15 cellular contexts compared by ENCODE assay signal in genomic region chr17:78557598-78558039, GRCh38. TPM values are rescaled to one million over a fixed set of nuclear protein-coding genes. Genes with fewer than 3 reads are reported as not detected.
A peak's percentile ranks its signal among the peaks of the same experiment; 100 is the strongest.
DNase-seq lines count a peak whose midpoint lies in the region; ATAC-seq, FAIRE-seq and TF ChIP-seq lines count a peak whose summit lies in the region.
"Had no signal": no experiment of that assay in that cellular context is flagged by ENCODE, and none has a peak within 500 bp of the region (broad histone marks: within the 10 kb centered on the region; RNA-seq: fewer than 3 reads in every experiment).

No MANE protein-coding gene starts in this region.

- TF ChIP-seq RAD21 in GM12878 (IDR thresholded peaks at IDR 0.05; ENCODE audit: insufficient read depth, low read depth, low read length): no peak

- no peak for TF ChIP-seq POLR2A in GM12878 (IDR thresholded peaks at IDR 0.05; ENCODE audit: low read depth, low read length)

- FAIRE-seq in GM12878 (lab: Jason Lieb, UNC): no peak

- RAD21 ChIA-PET in GM12878 (lab: Charles Lee; ENCODE audit: unreplicated experiment): no interaction called here

- POLR2A ChIA-PET in GM12878 (lab: Charles Lee): interaction anchor here (0.6 kb wide), 1 partner anchor 100 kb away, joined by 3 read pairs; no protein-coding TSS in a partner anchor

- in situ Hi-C loops in GM12878 (cut with MboI): no loop called here

- H4K20me1 ChIP-seq in GM12878 (ENCODE audit: control insufficient read depth, insufficient read depth): no peaks in the 10 kb centered on the region

- H3K27ac Mint-ChIP-seq in progenitor cell of endocrine pancreas: no peak overlapping the region
- H3K27ac Mint-ChIP-seq: activated CD8-positive, alpha-beta T cell treated with anti-CD3 and anti-CD28 coated beads for 36 hours; activated naive CD4-positive, alpha-beta T cell treated with anti-CD3 and anti-CD28 coated beads, Interleukin-2, amount 50 U/mL, for 72 hours; stimulated activated naive CD8-positive, alpha-beta T cell treated with anti-CD3 and anti-CD28 coated beads, Interleukin-15, Interleukin-2, amounts not matched to agents 100 ng/mL and 50 ng/mL, for 24 hours; T-helper 1 cell treated with Interleukin-12 subunit alpha and Interleukin-12 subunit beta and Interleukin-4 antibody, amounts not matched to agents 30 μg/mL and 1 μg/mL, for 36 hours had no signal

- intact Hi-C loops in GM12878 (cut with micrococcal nuclease; ENCODE audit: unreplicated experiment): no loop called here

- H2AFZ ChIP-seq in GM12878 (ENCODE audit: control insufficient read depth, low read depth, low read length): no peak overlapping the region

- H3K27ac ChIP-seq in GM12878 (ENCODE audit: control insufficient read depth, insufficient read depth): no peak overlapping the region

- no peaks in the 10 kb centered on the region for H3K4me1 ChIP-seq in GM12878 (ENCODE audit: control insufficient read depth, insufficient read depth, low read length)

- DNase-seq in Daoy (ENCODE audit: low read depth) (peak; percentile 49), NCI-H2171 (lab: John Stamatoyannopoulos, UW) (peak; percentile 56), GM12878 (ENCODE audit: low read depth, low spot score) (no peak), myocyte (ENCODE audit: low read depth) (peak; percentile 76), AML-193 (lab: John Stamatoyannopoulos, UW) (no peak), NCI-H345 treated with DMSO at 0.1 percent for 48 hours (lab: John Stamatoyannopoulos, UW; ENCODE audit: unreplicated experiment) (no peak), progenitor cell of endocrine pancreas (ENCODE audit: low spot score, unreplicated experiment) (no peak)
- DNase-seq: DMS153; effector CD8-positive, alpha-beta T cell had no signal

- no peaks in the 10 kb centered on the region for H3K27me3 Mint-ChIP-seq in progenitor cell of endocrine pancreas
- H3K27me3 Mint-ChIP-seq: activated CD8-positive, alpha-beta T cell treated with anti-CD3 and anti-CD28 coated beads for 36 hours; stimulated activated naive CD8-positive, alpha-beta T cell treated with anti-CD3 and anti-CD28 coated beads, Interleukin-15, Interleukin-2, amounts not matched to agents 100 ng/mL and 50 ng/mL, for 24 hours had no signal

- SMC1A ChIA-PET in GM12878 (lab: Charles Lee; ENCODE audit: uncharacterized antibody, unreplicated experiment): no interaction called here

- TF ChIP-seq EP300 in GM12878 (IDR thresholded peaks at IDR 0.05; ENCODE audit: borderline replicate concordance in 1 of 2, control insufficient read depth in 1 of 2, low read depth in 2 of 2, low read length in 2 of 2): no peak

- TF ChIP-seq CTCF in GM12878 (IDR thresholded peaks at IDR 0.05 in 2 of 3, conservative IDR thresholded peaks at IDR 0.05 in 1 of 3; ENCODE audit: control insufficient read depth in 2 of 3, extremely low read depth in 1 of 3, insufficient read depth in 1 of 3, low read depth in 3 of 3, low read length in 3 of 3) (no peak), progenitor cell of endocrine pancreas (IDR thresholded peaks at IDR 0.05; ENCODE audit: unreplicated experiment) (no peak)

- CTCF ChIA-PET in GM12878 (lab: Yijun Ruan, JAX): no interaction called here

- no peak for ATAC-seq in GM12878
- no peak for ATAC-seq in GM21786 (IDR thresholded peaks at IDR 0.05; ENCODE audit: unreplicated experiment)

- H3K9me3 Mint-ChIP-seq in progenitor cell of endocrine pancreas (ENCODE audit: low read depth): no peaks in the 10 kb centered on the region
- H3K9me3 Mint-ChIP-seq: activated CD8-positive, alpha-beta T cell treated with anti-CD3 and anti-CD28 coated beads for 36 hours; activated naive CD4-positive, alpha-beta T cell treated with anti-CD3 and anti-CD28 coated beads, Interleukin-2, amount 50 U/mL, for 72 hours; stimulated activated naive CD8-positive, alpha-beta T cell treated with anti-CD3 and anti-CD28 coated beads, Interleukin-15, Interleukin-2, amounts not matched to agents 100 ng/mL and 50 ng/mL, for 24 hours; T-helper 1 cell treated with Interleukin-12 subunit alpha and Interleukin-12 subunit beta and Interleukin-4 antibody, amounts not matched to agents 30 μg/mL and 1 μg/mL, for 36 hours had no signal

- no TSS peak for BruUV-seq in GM12878 (replicated peaks; lab: Mats Ljungman, UMichigan)

- no peak overlapping the region for H3K4me2 ChIP-seq in GM12878 (ENCODE audit: control insufficient read depth, insufficient read depth)

- no peaks in the 10 kb centered on the region for H3K36me3 ChIP-seq in GM12878 (ENCODE audit: control insufficient read depth in 2 of 2, insufficient read depth in 2 of 2, low read length in 1 of 2)

- H3K36me3 Mint-ChIP-seq in progenitor cell of endocrine pancreas (ENCODE audit: insufficient read depth): no peaks in the 10 kb centered on the region
- H3K36me3 Mint-ChIP-seq: activated naive CD4-positive, alpha-beta T cell treated with anti-CD3 and anti-CD28 coated beads, Interleukin-2, amount 50 U/mL, for 72 hours had no signal

- H3K27me3 ChIP-seq in GM12878 (replicated peaks in 1 of 2; ENCODE audit: control insufficient read depth in 2 of 2, insufficient read depth in 2 of 2, low read length in 1 of 2): no peaks in the 10 kb centered on the region; a peak in 2 of 4 replicates

- H3K9me3 ChIP-seq in GM12878 (replicated peaks; ENCODE audit: control insufficient read depth, insufficient read depth, low read length): no peaks in the 10 kb centered on the region

- H3K4me3 ChIP-seq in GM12878: no peak overlapping the region

- no peak overlapping the region for H3K9ac ChIP-seq in GM12878 (ENCODE audit: control insufficient read depth, insufficient read depth, low read length)

- H3K79me2 ChIP-seq in GM12878 (ENCODE audit: control insufficient read depth, insufficient read depth, low read length): no peaks in the 10 kb centered on the region

- H3K4me1 Mint-ChIP-seq in progenitor cell of endocrine pancreas (ENCODE audit: low read depth): no peaks in the 10 kb centered on the region

- WGBS in GM12878 (ENCODE audit: insufficient coverage, insufficient replicate concordance, low lambda C conversion rate, missing lambda C conversion rate): 2% methylated on average over 2 of the region's 2 CpGs

- H3K4me3 Mint-ChIP-seq in progenitor cell of endocrine pancreas (ENCODE audit: low read depth): no peak overlapping the region
- H3K4me3 Mint-ChIP-seq: activated CD8-positive, alpha-beta T cell treated with anti-CD3 and anti-CD28 coated beads for 36 hours; stimulated activated naive CD8-positive, alpha-beta T cell treated with anti-CD3 and anti-CD28 coated beads, Interleukin-15, Interleukin-2, amounts not matched to agents 100 ng/mL and 50 ng/mL, for 24 hours; T-helper 1 cell treated with Interleukin-12 subunit alpha and Interleukin-12 subunit beta and Interleukin-4 antibody, amounts not matched to agents 30 μg/mL and 1 μg/mL, for 36 hours had no signal

TF ChIP-seq in GM12878, 131 proteins besides CTCF, POLR2A, EP300 and RAD21:
- TF ChIP-seq ZNF384 (IDR thresholded peaks at IDR 0.05; ENCODE audit: borderline replicate concordance, low read depth, low read length) (peak; percentile 21; the same call in 1 of the 2 replicates), ZBTB33 (IDR thresholded peaks at IDR 0.05) (no peak)

RNA-seq across cellular contexts. Expression of gene DNAH17, which starts 19.6 kb away (rescaled TPM):
- total RNA-seq in Daoy (2014; rRNA removed; shearing (Covaris generic)): 1.0 and 1.7 TPM in 2 replicates
- total RNA-seq in GM12878 (2013; cell fraction: nucleolus; rRNA removed): 1.2 and 2.7 TPM in 2 replicates
- total RNA-seq in GM12878 (2014; rRNA removed) (0.76 and 1.5 TPM in 2 replicates), GM12878 (2014; rRNA removed; fragmentation: Illumina TruSeq; extraction: Trizol) (0.45 and 0.46 TPM in 2 replicates), GM12878 (2021) (0.90 and 1.6 TPM in 2 replicates), myocyte (0.10 TPM in 1 of 2 replicates, not detected in the other), progenitor cell of endocrine pancreas (0.16 TPM in 1 of 2 replicates, not detected in the other)
- 3.6 TPM for polyA plus RNA-seq in GM12878 (2011; ENCODE audit: low read depth)
- polyA plus RNA-seq in GM12878 (2011; rRNA removed) (0.07 and 0.31 TPM in 2 replicates), GM12878 (2014; fragmentation: Illumina TruSeq; extraction: Trizol) (0.65 and 0.70 TPM in 2 replicates), GM12878 (2014; fragmentation: Nextera tagmentation; extraction: Ambion mirVana) (under 1 TPM; 0.16 to 0.21 TPM), GM12878 (2014; rRNA removed) (0.47 and 0.74 TPM in 2 replicates), GM12878 (2016; fragmentation: Nextera tagmentation; extraction: Ambion mirVana) (1 to 10 TPM; 1.8 to 2.9 TPM)
- polyA plus RNA-seq in GM12878 (2011; cell fraction: cytosol; rRNA removed): 0.15 and 0.22 TPM in 2 replicates
- 0.60 and 0.75 TPM in 2 replicates for polyA plus RNA-seq in GM12878 (2011; cell fraction: nucleus; rRNA removed)
- 11.1 and 11.5 TPM in 2 replicates for polyA plus RNA-seq in GM12878 (2012)
- 0.10 and 0.15 TPM in 2 replicates for polyA minus RNA-seq in GM12878 (2011; rRNA and poly(A)+ RNA removed)
- not detected in 2 replicates for polyA minus RNA-seq in GM12878 (2011; cell fraction: cytosol; rRNA and poly(A)+ RNA removed)
- polyA minus RNA-seq in GM12878 (2011; cell fraction: nucleus; rRNA and poly(A)+ RNA removed): 0.24 and 0.86 TPM in 2 replicates
- 1.3 TPM for polyA plus RNA-seq in myocyte (2012)
- polyA plus RNA-seq: neural cell had no signal

Comparison
In these comparisons a context has a peak if more than half of its experiments do, and no peak if none do; other contexts are left out.
1. DNase-seq: peak in Daoy (single experiment), NCI-H2171 (single experiment) and myocyte (single experiment); none in GM12878 (single experiment), AML-193 (0 of 2), NCI-H345 treated with DMSO at 0.1 percent for 48 hours (single experiment) and progenitor cell of endocrine pancreas (single experiment).